8 cellular contexts compared by ENCODE assay signal in the genomic region with DNA sequence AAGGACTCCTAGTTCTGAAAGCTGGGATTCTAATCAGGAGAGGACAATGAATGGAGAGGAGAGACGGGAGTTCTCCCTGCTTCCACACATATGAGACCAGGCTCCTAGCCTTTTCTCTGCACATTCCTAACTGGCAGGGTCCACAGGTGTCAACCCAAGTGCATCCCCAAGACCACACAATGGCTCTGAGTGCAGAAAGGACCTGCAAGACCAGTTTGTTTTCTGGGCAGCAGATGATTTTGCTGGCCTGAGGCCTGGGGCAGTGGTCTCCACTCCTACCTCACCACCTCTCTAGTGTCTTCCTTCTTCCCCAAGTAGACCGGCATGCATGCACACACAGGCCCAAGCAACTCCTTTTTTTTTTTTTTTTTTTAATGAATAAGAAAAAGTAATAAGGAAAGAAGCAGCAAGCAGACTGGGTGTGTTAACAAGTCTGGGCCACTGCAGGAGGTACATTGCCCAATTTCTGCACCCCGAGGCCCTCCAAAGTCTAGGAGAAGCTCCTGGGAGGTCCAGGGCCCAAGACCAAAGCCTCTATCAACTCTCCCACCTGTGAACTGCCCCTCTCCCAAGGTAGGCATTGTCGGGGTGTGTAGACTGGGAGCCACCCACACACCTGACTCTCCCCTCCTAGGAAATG. TPM values are rescaled to one million over a fixed set of nuclear protein-coding genes. Genes with fewer than 3 reads are reported as not detected.
DNase-seq lines count a peak whose midpoint lies in the region; ATAC-seq, FAIRE-seq and TF ChIP-seq lines count a peak whose summit lies in the region.

No MANE protein-coding gene starts in this region.

- H2AFZ ChIP-seq in SK-N-SH (ENCODE audit: low read depth) = peak overlapping the region; percentile 83

- no peak for TF ChIP-seq EP300 in SK-N-SH (IDR thresholded peaks at IDR 0.05; ENCODE audit: borderline replicate concordance in 1 of 2, low read depth in 1 of 2, low read length in 1 of 2)

- no peak for FAIRE-seq in kidney (lab: Jason Lieb, UNC)

- no peak for TF ChIP-seq RAD21 in SK-N-SH (IDR thresholded peaks at IDR 0.05; ENCODE audit: low read length)

- peak overlapping the region; percentile 90 to 93 for H3K4me3 ChIP-seq in SK-N-SH (ENCODE audit: low read depth in 2 of 2, low read length in 1 of 2)
- H3K4me3 ChIP-seq in ascending aorta = peak overlapping the region; percentile 81 to 86
- peak overlapping the region; percentile 71 to 85 for H3K4me3 ChIP-seq in kidney (ENCODE audit: low read length in 2 of 2)
- H3K4me3 ChIP-seq in subcutaneous abdominal adipose tissue (ENCODE audit: low read depth in 1 of 5, low read length in 5 of 5) = peak overlapping the region; percentile 83 to 94 (median 90)
- H3K4me3 ChIP-seq in testis = peak overlapping the region in 1 of 2 donors; percentile 92

- peak overlapping the region; percentile 84 for H3K4me2 ChIP-seq in SK-N-SH

- H3F3A ChIP-seq in SK-N-SH (replicated peaks; ENCODE audit: insufficient read depth) = no peaks in the 10 kb centered on the region

- H3K9ac ChIP-seq in SK-N-SH = peak overlapping the region; percentile 75; the same call in 1 of the 2 replicates
- H3K9ac ChIP-seq in kidney (ENCODE audit: low read length in 2 of 2) = peak overlapping the region in 1 of 2 donors; percentile 78
- H3K9ac ChIP-seq in subcutaneous abdominal adipose tissue (ENCODE audit: low read length in 5 of 5) = peak overlapping the region; percentile 51 to 83 (median 77)

- DNase-seq in SK-N-SH (no peak), ascending aorta (ENCODE audit: low spot score in 2 of 2) (no peak), kidney (no peak), testis (no peak), dedifferentiated amniotic fluid mesenchymal stem cell (ENCODE audit: extremely low spot score) (no peak)

- H3K9me3 ChIP-seq in SK-N-SH (no peaks in the 10 kb centered on the region), ascending aorta (peaks cover 0 to 4% of the 10 kb centered on the region in 2 donors), kidney (ENCODE audit: control insufficient read depth in 1 of 2, low read length in 2 of 2) (no peaks in the 10 kb centered on the region), subcutaneous abdominal adipose tissue (ENCODE audit: control insufficient read depth in 5 of 5, low read length in 5 of 5) (no peaks in the 10 kb centered on the region), testis (no peaks in the 10 kb centered on the region)

- CTCF ChIA-PET in SK-N-SH (lab: Yijun Ruan, JAX) = interaction anchor here (1.0 to 3.0 kb wide), 8 partner anchors 12 to 309 kb away, joined by 3 to 18 read pairs (median 4); no protein-coding TSS in a partner anchor

- H3K27ac ChIP-seq in SK-N-SH (ENCODE audit: low read depth in 2 of 2, low read length in 1 of 2) (peak overlapping the region; percentile 63 to 84; a peak in 2 of 4 replicates), ascending aorta (peak overlapping the region; percentile 93 to 95), kidney (ENCODE audit: low read depth in 2 of 2, low read length in 2 of 2) (peak overlapping the region; percentile 73 to 84), subcutaneous abdominal adipose tissue (ENCODE audit: low read depth, low read length) (peak overlapping the region; percentile 95), testis (peak overlapping the region in 1 of 2 donors; percentile 93)

- H3K4me1 ChIP-seq in SK-N-SH (ENCODE audit: control insufficient read depth in 1 of 2, insufficient read depth in 2 of 2, low read depth in 1 of 2, low read length in 1 of 2) (peaks cover 18 to 48% of the 10 kb centered on the region in 2 experiments; a peak in 3 of 4 replicates), ascending aorta (peaks cover 0 to 7% of the 10 kb centered on the region in 2 donors), kidney (ENCODE audit: control insufficient read depth in 1 of 2, insufficient read depth in 1 of 2, low read depth in 1 of 2, low read length in 2 of 2) (peaks cover 18 to 22% of the 10 kb centered on the region in 2 donors), subcutaneous abdominal adipose tissue (ENCODE audit: control insufficient read depth in 5 of 5, insufficient read depth in 5 of 5, low read length in 5 of 5) (peaks cover 27 to 82% (median 78%) of the 10 kb centered on the region in 5 donors), testis (peaks cover 7% of the 10 kb centered on the region)

- H4K20me1 ChIP-seq in SK-N-SH (ENCODE audit: insufficient read depth) = peaks cover 26% of the 10 kb centered on the region

- H3K79me2 ChIP-seq in SK-N-SH (ENCODE audit: insufficient read depth) = peaks cover 32% of the 10 kb centered on the region

- WGBS in SK-N-SH (ENCODE audit: low lambda C conversion rate) = 70% methylated on average over 4 of the region's 4 CpGs
- 35 to 42% methylated on average over 4 of the region's 4 CpGs for WGBS in testis, 2 donors

- no peak for ATAC-seq in SK-N-SH treated with all-trans-retinoic acid at 6 μM for 48 hours
- no peak for ATAC-seq in GM19463 (IDR thresholded peaks at IDR 0.05; ENCODE audit: unreplicated experiment)

- TF ChIP-seq POLR2A in testis (IDR thresholded peaks at IDR 0.05) = no peak

- intact Hi-C loops in ascending aorta (cut with DNase I) = loop anchor here (10.0 kb wide), 2 partner anchors 547 to 1367 kb away; no protein-coding TSS in a partner anchor
- intact Hi-C loops in kidney (cut with DNase I) = no loop called here
- intact Hi-C loops in testis (cut with DNase I; ENCODE audit: low total_unique reads) = no loop called here

- no peaks in the 10 kb centered on the region for H3K27me3 ChIP-seq in SK-N-SH (ENCODE audit: insufficient read depth)
- no peaks in the 10 kb centered on the region for H3K27me3 ChIP-seq in ascending aorta
- no peaks in the 10 kb centered on the region for H3K27me3 ChIP-seq in subcutaneous abdominal adipose tissue (ENCODE audit: control insufficient read depth in 5 of 5, insufficient read depth in 4 of 5, low read length in 5 of 5)
- no peaks in the 10 kb centered on the region for H3K27me3 ChIP-seq in testis

- no peaks in the 10 kb centered on the region for H3K9me2 ChIP-seq in SK-N-SH

- no peaks in the 10 kb centered on the region for H3K36me3 ChIP-seq in SK-N-SH (replicated peaks in 1 of 2; ENCODE audit: control insufficient read depth in 1 of 2, insufficient read depth in 2 of 2, low read length in 1 of 2)
- H3K36me3 ChIP-seq in ascending aorta = no peaks in the 10 kb centered on the region
- H3K36me3 ChIP-seq in kidney (ENCODE audit: control insufficient read depth in 1 of 2, insufficient read depth in 2 of 2, low read length in 2 of 2) = no peaks in the 10 kb centered on the region
- H3K36me3 ChIP-seq in subcutaneous abdominal adipose tissue (ENCODE audit: control insufficient read depth in 5 of 5, insufficient read depth in 5 of 5, low read length in 5 of 5) = peaks cover 0 to 4% (median 0%) of the 10 kb centered on the region in 5 donors
- H3K36me3 ChIP-seq in testis (ENCODE audit: low read depth, missing control alignments) = no peaks in the 10 kb centered on the region

- no peak for TF ChIP-seq CTCF in SK-N-SH (IDR thresholded peaks at IDR 0.05)
- no peak for TF ChIP-seq CTCF in ascending aorta (IDR thresholded peaks at IDR 0.05)
- TF ChIP-seq CTCF in kidney (IDR thresholded peaks at IDR 0.05; ENCODE audit: borderline replicate concordance, extremely low read depth, insufficient read depth) = no peak
- TF ChIP-seq CTCF in testis (IDR thresholded peaks at IDR 0.05) = no peak

- POLR2A ChIA-PET in SK-N-SH (lab: Yijun Ruan, JAX) = no interaction called here

TF ChIP-seq in SK-N-SH, 30 proteins besides CTCF, POLR2A, EP300 and RAD21 (continues in another document):
- TF ChIP-seq ELF1 (IDR thresholded peaks at IDR 0.05) (no peak), NFIC (IDR thresholded peaks at IDR 0.05; ENCODE audit: borderline replicate concordance) (no peak)

TF ChIP-seq in SK-N-SH treated with all-trans-retinoic acid at 6 μM for 48 hours, 23 proteins besides CTCF, POLR2A, EP300 and RAD21 (continues in another document):
- TF ChIP-seq, protein P1, sequence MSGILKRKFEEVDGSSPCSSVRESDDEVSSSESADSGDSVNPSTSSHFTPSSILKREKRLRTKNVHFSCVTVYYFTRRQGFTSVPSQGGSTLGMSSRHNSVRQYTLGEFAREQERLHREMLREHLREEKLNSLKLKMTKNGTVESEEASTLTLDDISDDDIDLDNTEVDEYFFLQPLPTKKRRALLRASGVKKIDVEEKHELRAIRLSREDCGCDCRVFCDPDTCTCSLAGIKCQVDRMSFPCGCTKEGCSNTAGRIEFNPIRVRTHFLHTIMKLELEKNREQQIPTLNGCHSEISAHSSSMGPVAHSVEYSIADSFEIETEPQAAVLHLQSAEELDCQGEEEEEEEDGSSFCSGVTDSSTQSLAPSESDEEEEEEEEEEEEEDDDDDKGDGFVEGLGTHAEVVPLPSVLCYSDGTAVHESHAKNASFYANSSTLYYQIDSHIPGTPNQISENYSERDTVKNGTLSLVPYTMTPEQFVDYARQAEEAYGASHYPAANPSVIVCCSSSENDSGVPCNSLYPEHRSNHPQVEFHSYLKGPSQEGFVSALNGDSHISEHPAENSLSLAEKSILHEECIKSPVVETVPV (CRISPR knock-in tag; IDR thresholded peaks at IDR 0.05) = no peak
- no peak for TF ChIP-seq GLIS3 (CRISPR knock-in tag; IDR thresholded peaks at IDR 0.05)
- TF ChIP-seq ISL1 (CRISPR knock-in tag; IDR thresholded peaks at IDR 0.05) = no peak
- TF ChIP-seq PPARA (CRISPR knock-in tag; IDR thresholded peaks at IDR 0.05; ENCODE audit: borderline replicate concordance) = no peak

RNA-seq across cellular contexts. Expression of a gene that starts 1.2 kb away (rescaled TPM):
- polyA plus RNA-seq in SK-N-SH (2012; rRNA removed) (18.3 and 20.7 TPM in 2 replicates), kidney (ENCODE audit: insufficient read depth, low read depth, low replicate concordance) (41.0 TPM), testis (ENCODE audit: insufficient read depth, low read depth, low replicate concordance) (25.9 TPM)
- polyA plus RNA-seq in SK-N-SH (2012; cell fraction: cytosol; rRNA removed) = 8.1 and 14.3 TPM in 2 replicates
- 8.7 TPM in 2 replicates for polyA plus RNA-seq in SK-N-SH (2012; cell fraction: nucleus; rRNA removed)
- total RNA-seq in ascending aorta (121 TPM), kidney (27.3 TPM), testis (10 to 100 TPM; 17.1 to 30.2 TPM)
